ENCODE assay signal across 8 cellular contexts in genomic region chr15:77870195-77871065, GRCh38.
DNase-seq lines count a peak whose midpoint lies in the region; ATAC-seq, FAIRE-seq and TF ChIP-seq lines count a peak whose summit lies in the region.

No MANE protein-coding gene starts in this region.

- no peaks in the 10 kb centered on the region for H3K27me3 Mint-ChIP-seq in activated CD4-positive, alpha-beta T cell treated with anti-CD3 and anti-CD28 coated beads, Interleukin-2, amount 10 ng/mL, durations not matched to agents 24 days and 14 days
- no peaks in the 10 kb centered on the region for H3K27me3 Mint-ChIP-seq in mesothelial cell of epicardium (ENCODE audit: low read depth)

- ATAC-seq in GM19324 (IDR thresholded peaks at IDR 0.05; ENCODE audit: low FRiP score, unreplicated experiment) = no peak

- H3K4me3 ChIP-seq in AG10803 (ENCODE audit: low read length) (no peak overlapping the region), endothelial cell of umbilical vein (replicated peaks in 1 of 3; ENCODE audit: insufficient read depth in 1 of 3, low read depth in 1 of 3, low read length in 3 of 3) (no peak overlapping the region)

- no peaks in the 10 kb centered on the region for H3K36me3 ChIP-seq in endothelial cell of umbilical vein (ENCODE audit: control insufficient read depth in 2 of 2, extremely low read depth in 1 of 2, insufficient read depth in 2 of 2, low read length in 2 of 2)

- POLR2A ChIA-PET in endothelial cell of umbilical vein (lab: Charles Lee) = no interaction called here

- H3K36me3 Mint-ChIP-seq in activated CD4-positive, alpha-beta T cell treated with anti-CD3 and anti-CD28 coated beads, Interleukin-2, amount 10 ng/mL, durations not matched to agents 24 days and 14 days (ENCODE audit: low read depth) = no peaks in the 10 kb centered on the region
- H3K36me3 Mint-ChIP-seq in mesothelial cell of epicardium = no peaks in the 10 kb centered on the region

- no peak overlapping the region for H3K27ac ChIP-seq in endothelial cell of umbilical vein (ENCODE audit: insufficient read depth, low read depth, low read length)

- no peak overlapping the region for H3K4me2 ChIP-seq in endothelial cell of umbilical vein (ENCODE audit: insufficient read depth, low read length)

- H3K27me3 ChIP-seq in endothelial cell of umbilical vein (ENCODE audit: control insufficient read depth in 2 of 2, insufficient read depth in 2 of 2, low read length in 2 of 2) = no peaks in the 10 kb centered on the region

- intact Hi-C loops in activated CD4-positive, alpha-beta T cell treated with anti-CD3 and anti-CD28 coated beads, Interleukin-2, amount 10 ng/mL, durations not matched to agents 24 days and 14 days (cut with micrococcal nuclease) = no loop called here
- intact Hi-C loops in endothelial cell of umbilical vein (cut with micrococcal nuclease) = loop anchor here (10.0 kb wide), 1 partner anchor 206 kb away; no protein-coding TSS in a partner anchor

- H4K20me1 ChIP-seq in endothelial cell of umbilical vein (replicated peaks; ENCODE audit: control insufficient read depth, extremely low read depth, insufficient read depth, low read length) = no peaks in the 10 kb centered on the region

- no peaks in the 10 kb centered on the region for H3K9me3 Mint-ChIP-seq in activated CD4-positive, alpha-beta T cell treated with anti-CD3 and anti-CD28 coated beads, Interleukin-2, amount 10 ng/mL, durations not matched to agents 24 days and 14 days
- H3K9me3 Mint-ChIP-seq in mesothelial cell of epicardium = no peaks in the 10 kb centered on the region

- dilution Hi-C loops in endothelial cell of umbilical vein (cut with MboI; ENCODE audit: extremely low pct_ligation_motif_present, low sequenced_read_pairs) = no loop called here

- in situ Hi-C loops in GM13977 (cut with MboI; ENCODE audit: low pct_unique_long_range_greater_than_20kb, low sequenced_read_pairs, unreplicated experiment) = no loop called here

- no peaks in the 10 kb centered on the region for H3K9me3 ChIP-seq in endothelial cell of umbilical vein (replicated peaks; ENCODE audit: control insufficient read depth, insufficient read depth, low read length)

- no peaks in the 10 kb centered on the region for H3K79me2 ChIP-seq in endothelial cell of umbilical vein (ENCODE audit: control insufficient read depth, insufficient read depth, low read length)

- H3K4me1 Mint-ChIP-seq in activated CD4-positive, alpha-beta T cell treated with anti-CD3 and anti-CD28 coated beads, Interleukin-2, amount 10 ng/mL, durations not matched to agents 24 days and 14 days = no peaks in the 10 kb centered on the region
- H3K4me1 Mint-ChIP-seq in mesothelial cell of epicardium = peaks cover 10% of the 10 kb centered on the region

- no TSS peak for BruUV-seq in endothelial cell of umbilical vein (replicated peaks; lab: Mats Ljungman, UMichigan)

- TF ChIP-seq CTCF in AG10803 (conservative IDR thresholded peaks at IDR 0.05; ENCODE audit: low read length) (peak; percentile 78), GM13977 (IDR thresholded peaks at IDR 0.05; ENCODE audit: extremely low read depth, insufficient read depth, missing control alignments) (peak; percentile 83), endothelial cell of umbilical vein (IDR thresholded peaks at IDR 0.05; ENCODE audit: extremely low read depth in 1 of 2, insufficient read depth in 1 of 2, low read depth in 1 of 2, low read length in 2 of 2) (peak; percentile 39 to 84), mesothelial cell of epicardium (IDR thresholded peaks at IDR 0.05; ENCODE audit: unreplicated experiment) (peak; percentile 88)

- DNase-seq in AG10803 (ENCODE audit: low read depth) (peak; percentile 57), GM13977 (ENCODE audit: low spot score) (peak; percentile 78), NCI-H1105 (lab: John Stamatoyannopoulos, UW) (peak; percentile 44), endothelial cell of umbilical vein (ENCODE audit: low read depth, low spot score) (peak; percentile 63), mesothelial cell of epicardium (ENCODE audit: low spot score in 2 of 2, unreplicated experiment in 2 of 2) (peak in 1 of 2 experiments; percentile 81), superior temporal gyrus (ENCODE audit: extremely low spot score) (peak; percentile 71)
- DNase-seq in activated CD4-positive, alpha-beta T cell treated with anti-CD3 and anti-CD28 coated beads, Interleukin-2, amount 10 ng/mL, durations not matched to agents 24 days and 14 days = peak; percentile 83

- no peak overlapping the region for H3K27ac Mint-ChIP-seq in activated CD4-positive, alpha-beta T cell treated with anti-CD3 and anti-CD28 coated beads, Interleukin-2, amount 10 ng/mL, durations not matched to agents 24 days and 14 days
- no peak overlapping the region for H3K27ac Mint-ChIP-seq in mesothelial cell of epicardium

- H3K4me1 ChIP-seq in endothelial cell of umbilical vein (ENCODE audit: control insufficient read depth, extremely low read depth, insufficient read depth, low read length) = peaks cover 4% of the 10 kb centered on the region

- CTCF ChIA-PET in endothelial cell of umbilical vein (lab: Charles Lee) = interaction anchor here (0.6 to 1.3 kb wide), 7 partner anchors 11 to 221 kb away, joined by 3 to 6 read pairs (median 4); no protein-coding TSS in a partner anchor

- no peak overlapping the region for H3K9ac ChIP-seq in endothelial cell of umbilical vein (replicated peaks; ENCODE audit: extremely low read depth, insufficient read depth, low read length)

- no peaks in the 10 kb centered on the region for H3K9me1 ChIP-seq in endothelial cell of umbilical vein (replicated peaks; ENCODE audit: control insufficient read depth, extremely low read depth, insufficient read depth, low read length)

- no peak overlapping the region for H3K4me3 Mint-ChIP-seq in activated CD4-positive, alpha-beta T cell treated with anti-CD3 and anti-CD28 coated beads, Interleukin-2, amount 10 ng/mL, durations not matched to agents 24 days and 14 days
- H3K4me3 Mint-ChIP-seq in mesothelial cell of epicardium = no peak overlapping the region

- H2AFZ ChIP-seq in endothelial cell of umbilical vein (ENCODE audit: low read depth, low read length) = no peak overlapping the region

- FAIRE-seq in endothelial cell of umbilical vein (lab: Jason Lieb, UNC) = peak; percentile 94

- no peak for TF ChIP-seq POLR2A in endothelial cell of umbilical vein (IDR thresholded peaks at IDR 0.05; ENCODE audit: low read depth, low read length)

TF ChIP-seq in endothelial cell of umbilical vein, 7 proteins besides CTCF, POLR2A, EP300 and RAD21:
- no peak for TF ChIP-seq MYC (IDR thresholded peaks at IDR 0.05; ENCODE audit: low read depth, low read length)
- no peak for TF ChIP-seq GATA2 (IDR thresholded peaks at IDR 0.05; ENCODE audit: insufficient read depth, insufficient read length, low read depth, low read length)
- TF ChIP-seq POLR2AphosphoS5 (IDR thresholded peaks at IDR 0.05; ENCODE audit: insufficient read depth, low read depth, low read length) = no peak
- no peak for TF ChIP-seq FOS (IDR thresholded peaks at IDR 0.05; ENCODE audit: borderline replicate concordance, insufficient read depth, low read length)
- no peak for TF ChIP-seq EZH2 (IDR thresholded peaks at IDR 0.05; ENCODE audit: borderline replicate concordance, low read depth, low read length, severe bottlenecking)
- no peak for TF ChIP-seq JUN (IDR thresholded peaks at IDR 0.05; ENCODE audit: borderline replicate concordance, insufficient read depth, insufficient read length, low read depth)
- TF ChIP-seq, protein P1, sequence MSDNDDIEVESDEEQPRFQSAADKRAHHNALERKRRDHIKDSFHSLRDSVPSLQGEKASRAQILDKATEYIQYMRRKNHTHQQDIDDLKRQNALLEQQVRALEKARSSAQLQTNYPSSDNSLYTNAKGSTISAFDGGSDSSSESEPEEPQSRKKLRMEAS (IDR thresholded peaks at IDR 0.05; ENCODE audit: insufficient read depth, insufficient read length) = no peak
